16 cellular contexts compared by ENCODE assay signal in genomic region chr16:78844028-78844427, GRCh38.
DNase-seq lines count a peak whose midpoint lies in the region; ATAC-seq lines count a peak whose summit lies in the region.
"Had no signal": no experiment of that assay in that cellular context is flagged by ENCODE, and none has a peak within 500 bp of the region (broad histone marks: within the 10 kb centered on the region; RNA-seq: fewer than 3 reads in every experiment).

No MANE protein-coding gene starts in this region.

- H3K27me3 Mint-ChIP-seq in CD4-positive, alpha-beta memory T cell: no peaks in the 10 kb centered on the region
- H3K27me3 Mint-ChIP-seq: B cell; CD8-positive, alpha-beta memory T cell had no signal

- DNase-seq in NCI-H146 (lab: John Stamatoyannopoulos, UW) (peak; percentile 33), NCI-H146 treated with DMSO at 0.1 percent for 48 hours (lab: John Stamatoyannopoulos, UW; ENCODE audit: unreplicated experiment) (no peak), left ventricle myocardium superior (no peak), Right ventricle myocardium inferior (ENCODE audit: missing footprints) (no peak), retina (peak; percentile 62)
- no peak for DNase-seq in CD4-positive, alpha-beta memory T cell
- DNase-seq: CD8-positive, alpha-beta memory T cell; DMS 273 treated with DMSO at 0.1 percent for 48 hours; DMS53; GDM1; GM23248; HCEC 1CT; HFFc6; IMR-90 had no signal

- no peaks in the 10 kb centered on the region for H3K27me3 ChIP-seq in CD4-positive, alpha-beta memory T cell (ENCODE audit: insufficient read depth, low read length)
- H3K27me3 ChIP-seq: BLaER1 treated with 17β-estradiol and CSF1 and Interleukin-3, amounts not matched to agents 10 nM and 100 nM had no signal

- no peak overlapping the region for H3K4me3 ChIP-seq in CD4-positive, alpha-beta memory T cell (ENCODE audit: low read length in 2 of 2)
- H3K4me3 ChIP-seq: BLaER1 treated with 17β-estradiol and CSF1 and Interleukin-3, amounts not matched to agents 10 nM and 100 nM; GM23248 had no signal

- H3K4me1 Mint-ChIP-seq in CD4-positive, alpha-beta memory T cell: no peaks in the 10 kb centered on the region
- H3K4me1 Mint-ChIP-seq: CD8-positive, alpha-beta memory T cell had no signal

- H3K4me1 ChIP-seq in CD4-positive, alpha-beta memory T cell (ENCODE audit: insufficient read depth, low read length): no peaks in the 10 kb centered on the region

- POLR2A ChIA-PET in CD4-positive, alpha-beta memory T cell (lab: Charles Lee; ENCODE audit: partially characterized antibody): no interaction called here

- CTCF ChIA-PET in CD4-positive, alpha-beta memory T cell (lab: Charles Lee; ENCODE audit: partially characterized antibody): no interaction called here

- H3K36me3 Mint-ChIP-seq in CD4-positive, alpha-beta memory T cell: no peaks in the 10 kb centered on the region

- H3K4me3 Mint-ChIP-seq in CD4-positive, alpha-beta memory T cell: no peak overlapping the region
- H3K4me3 Mint-ChIP-seq: B cell; CD8-positive, alpha-beta memory T cell; HFFc6 had no signal

- H3K36me3 ChIP-seq in CD4-positive, alpha-beta memory T cell (ENCODE audit: insufficient read depth, low read length): no peaks in the 10 kb centered on the region
- H3K36me3 ChIP-seq: BLaER1 treated with 17β-estradiol and CSF1 and Interleukin-3, amounts not matched to agents 10 nM and 100 nM had no signal

- peak overlapping the region in 1 of 7 donors; percentile 1 for H3K27ac Mint-ChIP-seq in CD4-positive, alpha-beta memory T cell
- H3K27ac Mint-ChIP-seq: B cell; CD8-positive, alpha-beta memory T cell; HFFc6 had no signal

- intact Hi-C loops in left ventricle myocardium superior (cut with micrococcal nuclease) (no loop called here), Right ventricle myocardium inferior (cut with DNase I) (loop anchor here (10.0 kb wide), 1 partner anchor 141 kb away; no protein-coding TSS in a partner anchor)
- intact Hi-C loops in CD4-positive, alpha-beta memory T cell (cut with micrococcal nuclease): no loop called here

- no peaks in the 10 kb centered on the region for H3K9me3 Mint-ChIP-seq in CD4-positive, alpha-beta memory T cell
- H3K9me3 Mint-ChIP-seq: CD8-positive, alpha-beta memory T cell had no signal

- no peaks in the 10 kb centered on the region for H3K9me3 ChIP-seq in CD4-positive, alpha-beta memory T cell (ENCODE audit: control insufficient read depth in 1 of 2, low read length in 2 of 2)
- H3K9me3 ChIP-seq: BLaER1 treated with 17β-estradiol and CSF1 and Interleukin-3, amounts not matched to agents 10 nM and 100 nM had no signal

- H3K27ac ChIP-seq in CD4-positive, alpha-beta memory T cell (ENCODE audit: low read depth, low read length): no peak overlapping the region
- H3K27ac ChIP-seq: BLaER1 treated with 17β-estradiol and CSF1 and Interleukin-3, amounts not matched to agents 10 nM and 100 nM; GM23248 had no signal

- ATAC-seq in left ventricle myocardium superior: peak; percentile 69
- ATAC-seq in Right ventricle myocardium inferior: no peak

Comparison
In these comparisons a context has a peak if more than half of its experiments do, and no peak if none do; other contexts are left out.
1. DNase-seq: peak in NCI-H146 (single experiment) and retina (single experiment); none in NCI-H146 treated with DMSO at 0.1 percent for 48 hours (single experiment), left ventricle myocardium superior (single experiment), Right ventricle myocardium inferior (single experiment) and CD4-positive, alpha-beta memory T cell (0 of 5).